ENCODE assay signal across 31 cellular contexts in genomic region chr13:106440846-106441245, GRCh38.
DNase-seq lines count a peak whose midpoint lies in the region; ATAC-seq, FAIRE-seq and TF ChIP-seq lines count a peak whose summit lies in the region.
"Had no signal": no experiment of that assay in that cellular context is flagged by ENCODE, and none has a peak within 500 bp of the region (broad histone marks: within the 10 kb centered on the region; RNA-seq: fewer than 3 reads in every experiment).

No MANE protein-coding gene starts in this region.

- H3K27ac Mint-ChIP-seq in astrocyte (ENCODE audit: unreplicated experiment) = no peak overlapping the region
- no peak overlapping the region for H3K27ac Mint-ChIP-seq in activated T-cell treated with anti-CD3 and anti-CD28 coated beads, Interleukin-2, amount 50 U/mL, for 72 hours
- H3K27ac Mint-ChIP-seq: activated CD4-positive, alpha-beta T cell treated with anti-CD3 and anti-CD28 coated beads for 36 hours; activated CD8-positive, alpha-beta T cell treated with anti-CD3 and anti-CD28 coated beads, Interleukin-2, amount 10 ng/mL, durations not matched to agents 7 days and 5 days; activated naive CD8-positive, alpha-beta T cell treated with anti-CD3 and anti-CD28 coated beads, Interleukin-2, amount 10 ng/mL, durations not matched to agents 7 days and 5 days; CD4-positive, alpha-beta memory T cell; H9; nephron had no signal

- H3K79me2 ChIP-seq in astrocyte (ENCODE audit: insufficient read depth, low read length) = no peaks in the 10 kb centered on the region

- no peaks in the 10 kb centered on the region for H4K20me1 ChIP-seq in astrocyte (ENCODE audit: insufficient read depth, low read length)

- H3K27me3 Mint-ChIP-seq in astrocyte (ENCODE audit: low read depth, unreplicated experiment) = no peaks in the 10 kb centered on the region
- H3K27me3 Mint-ChIP-seq in activated T-cell treated with anti-CD3 and anti-CD28 coated beads, Interleukin-2, amount 50 U/mL, for 72 hours (ENCODE audit: low read depth) = peaks cover 13% of the 10 kb centered on the region

- no peak for FAIRE-seq in astrocyte (lab: Jason Lieb, UNC)
- FAIRE-seq: G401.6, GM19239, K562, kidney had no signal

- no peaks in the 10 kb centered on the region for H3K27me3 ChIP-seq in astrocyte (ENCODE audit: insufficient read depth, low read length)
- H3K27me3 ChIP-seq: right lobe of liver had no signal

- no peak for ATAC-seq in activated T-cell treated with anti-CD3 and anti-CD28 coated beads, Interleukin-2, amount 50 U/mL, for 72 hours (replicated peaks in 1 of 2)
- ATAC-seq: activated CD4-positive, alpha-beta T cell treated with anti-CD3 and anti-CD28 coated beads for 36 hours; activated CD8-positive, alpha-beta T cell treated with anti-CD3 and anti-CD28 coated beads, Interleukin-2, amount 10 ng/mL, durations not matched to agents 7 days and 5 days; K562; right lobe of liver had no signal

- peaks cover 8% of the 10 kb centered on the region for H3K4me1 Mint-ChIP-seq in astrocyte (ENCODE audit: low read depth, unreplicated experiment)
- no peaks in the 10 kb centered on the region for H3K4me1 Mint-ChIP-seq in activated T-cell treated with anti-CD3 and anti-CD28 coated beads, Interleukin-2, amount 50 U/mL, for 72 hours (ENCODE audit: low read depth)
- H3K4me1 Mint-ChIP-seq: activated CD4-positive, alpha-beta T cell treated with anti-CD3 and anti-CD28 coated beads for 36 hours; activated naive CD8-positive, alpha-beta T cell treated with anti-CD3 and anti-CD28 coated beads, Interleukin-2, amount 10 ng/mL, durations not matched to agents 7 days and 5 days; CD4-positive, alpha-beta memory T cell had no signal

- no peaks in the 10 kb centered on the region for H3K9me3 Mint-ChIP-seq in astrocyte (ENCODE audit: unreplicated experiment)
- H3K9me3 Mint-ChIP-seq in activated T-cell treated with anti-CD3 and anti-CD28 coated beads, Interleukin-2, amount 50 U/mL, for 72 hours = peaks cover 0 to 3% of the 10 kb centered on the region in 2 donors
- H3K9me3 Mint-ChIP-seq: activated naive CD8-positive, alpha-beta T cell treated with anti-CD3 and anti-CD28 coated beads, Interleukin-2, amount 10 ng/mL, durations not matched to agents 7 days and 5 days; CD4-positive, alpha-beta memory T cell; H9; nephron had no signal

- H3K36me3 Mint-ChIP-seq in astrocyte (ENCODE audit: low read depth, unreplicated experiment) = no peaks in the 10 kb centered on the region
- no peaks in the 10 kb centered on the region for H3K36me3 Mint-ChIP-seq in activated T-cell treated with anti-CD3 and anti-CD28 coated beads, Interleukin-2, amount 50 U/mL, for 72 hours (ENCODE audit: insufficient read depth in 2 of 2)
- H3K36me3 Mint-ChIP-seq: activated naive CD8-positive, alpha-beta T cell treated with anti-CD3 and anti-CD28 coated beads, Interleukin-2, amount 10 ng/mL, durations not matched to agents 7 days and 5 days; CD4-positive, alpha-beta memory T cell had no signal

- no peaks in the 10 kb centered on the region for H3K36me3 ChIP-seq in astrocyte (ENCODE audit: insufficient read depth, low read length)
- H3K36me3 ChIP-seq: right lobe of liver had no signal

- no peak overlapping the region for H3K4me2 ChIP-seq in astrocyte (ENCODE audit: low read length)

- TF ChIP-seq CTCF in astrocyte (IDR thresholded peaks at IDR 0.05; ENCODE audit: insufficient read depth, low read depth, low read length) = no peak

- H2AFZ ChIP-seq in astrocyte (ENCODE audit: low read depth, low read length) = peak overlapping the region; percentile 7

- no peak overlapping the region for H3K4me3 ChIP-seq in astrocyte (ENCODE audit: insufficient read depth, low read depth, low read length)
- H3K4me3 ChIP-seq: K562, right lobe of liver had no signal

- H3K9me3 ChIP-seq in astrocyte (ENCODE audit: insufficient read depth, low read depth, low read length) = no peaks in the 10 kb centered on the region
- H3K9me3 ChIP-seq: right lobe of liver had no signal

- H3K27ac ChIP-seq in astrocyte (ENCODE audit: low read depth, low read length) = no peak overlapping the region
- H3K27ac ChIP-seq: epithelial cell of prostate, right lobe of liver had no signal

- peak; percentile 39 for DNase-seq in DMS153 (lab: John Stamatoyannopoulos, UW)
- peak; percentile 38 for DNase-seq in NCI-H1092 (lab: John Stamatoyannopoulos, UW)
- no peak for DNase-seq in astrocyte (ENCODE audit: low read depth)
- peak; percentile 34 for DNase-seq in iPS-NIHi7 (ENCODE audit: extremely low spot score)
- DNase-seq in inferior parietal cortex (ENCODE audit: extremely low spot score) = no peak
- no peak for DNase-seq in NCI-H1694 (lab: John Stamatoyannopoulos, UW)
- no peak for DNase-seq in activated T-cell treated with anti-CD3 and anti-CD28 coated beads, Interleukin-2, amount 50 U/mL, for 72 hours
- DNase-seq in medulla oblongata (ENCODE audit: extremely low spot score) = no peak
- DNase-seq: activated CD4-positive, alpha-beta T cell treated with anti-CD3 and anti-CD28 coated beads for 36 hours; activated CD8-positive, alpha-beta T cell treated with anti-CD3 and anti-CD28 coated beads, Interleukin-2, amount 10 ng/mL, durations not matched to agents 7 days and 5 days; activated gamma-delta T cell; activated naive CD8-positive, alpha-beta T cell treated with anti-CD3 and anti-CD28 coated beads, Interleukin-2, amount 10 ng/mL, durations not matched to agents 7 days and 5 days; activated T-cell treated with anti-CD3 and anti-CD28 coated beads for 4 hours; CD4-positive, alpha-beta memory T cell; glutamatergic neuron; H9; kidney; NCI-H187 treated with DMSO at 0.1 percent for 48 hours; NCI-H2227 treated with DMSO at 0.1 percent for 48 hours; NK-92 treated with Interleukin-12 subunit alpha and Interleukin-12 subunit beta, amount 100 ng/mL, for 24 hours; posterior cingulate gyrus; right lobe of liver; Right ventricle myocardium superior; stimulated activated CD4-positive, alpha-beta T cell treated with anti-CD3 and anti-CD28 coated beads, Interleukin-12 subunit alpha, Interleukin-12 subunit beta, amount 100 ng/mL, for 4 hours; stimulated activated CD4-positive, alpha-beta T cell treated with anti-CD3 and anti-CD28 coated beads, Interleukin-4, amount 100 ng/mL, for 1 hour; trophoblast cell had no signal

- peaks cover 1% of the 10 kb centered on the region for H3K4me1 ChIP-seq in astrocyte (ENCODE audit: insufficient read depth, low read length)
- H3K4me1 ChIP-seq: right lobe of liver had no signal

- no peak overlapping the region for H3K9ac ChIP-seq in astrocyte (ENCODE audit: low read length)

- H3K4me3 Mint-ChIP-seq in astrocyte (ENCODE audit: unreplicated experiment) = no peak overlapping the region
- H3K4me3 Mint-ChIP-seq in activated T-cell treated with anti-CD3 and anti-CD28 coated beads, Interleukin-2, amount 50 U/mL, for 72 hours = no peak overlapping the region
- H3K4me3 Mint-ChIP-seq: activated CD4-positive, alpha-beta T cell treated with anti-CD3 and anti-CD28 coated beads for 36 hours; activated CD8-positive, alpha-beta T cell treated with anti-CD3 and anti-CD28 coated beads, Interleukin-2, amount 10 ng/mL, durations not matched to agents 7 days and 5 days; activated naive CD8-positive, alpha-beta T cell treated with anti-CD3 and anti-CD28 coated beads, Interleukin-2, amount 10 ng/mL, durations not matched to agents 7 days and 5 days; CD4-positive, alpha-beta memory T cell; nephron had no signal

Comparison
In these comparisons a context has a peak if more than half of its experiments do, and no peak if none do; other contexts are left out.
1. DNase-seq: peak in DMS153 (single experiment), NCI-H1092 (single experiment) and iPS-NIHi7 (single experiment); none in astrocyte (single experiment), inferior parietal cortex (single experiment), NCI-H1694 (single experiment), activated T-cell treated with anti-CD3 and anti-CD28 coated beads, Interleukin-2, amount 50 U/mL, for 72 hours (0 of 2) and medulla oblongata (single experiment).